31 cellular contexts compared by ENCODE assay signal in the genomic region with DNA sequence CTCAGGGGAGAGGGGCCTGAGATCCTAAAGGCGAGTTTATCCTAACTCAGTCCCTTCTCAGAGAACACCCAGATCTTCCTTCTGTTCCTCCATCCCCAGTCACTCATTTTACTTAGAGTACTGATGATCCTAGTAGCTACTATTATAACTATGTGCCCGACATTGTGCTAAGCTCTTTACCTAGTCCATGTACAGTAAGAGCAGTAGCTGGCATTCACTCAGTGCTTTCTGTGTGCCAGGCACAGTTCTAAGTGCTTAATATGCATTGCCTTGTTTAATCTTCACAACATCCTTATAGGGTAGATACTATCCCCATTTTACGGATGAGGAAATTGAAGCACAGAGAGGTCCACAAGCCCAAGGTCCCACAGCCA. TPM values are rescaled to one million over a fixed set of nuclear protein-coding genes. Genes with fewer than 3 reads are reported as not detected.
"Had no signal": no experiment of that assay in that cellular context is flagged by ENCODE, and none has a peak within 500 bp of the region (broad histone marks: within the 10 kb centered on the region; RNA-seq: fewer than 3 reads in every experiment).

No MANE protein-coding gene starts in this region.

- DNase-seq: activated CD4-positive, alpha-beta T cell treated with anti-CD3 and anti-CD28 coated beads for 48 hours; activated CD4-positive, alpha-beta T cell treated with anti-CD3 and anti-CD28 coated beads, Interleukin-2, amount 50 U/mL, for 48 hours; activated CD8-positive, alpha-beta memory T cell treated with anti-CD3 and anti-CD28 coated beads for 24 hours; activated effector memory CD4-positive, alpha-beta T cell treated with anti-CD3 and anti-CD28 coated beads, Interleukin-2, amount 50 U/mL, for 16 hours; activated naive CD4-positive, alpha-beta T cell treated with anti-CD3 and anti-CD28 coated beads for 36 hours; activated naive CD8-positive, alpha-beta T cell treated with anti-CD3 and anti-CD28 coated beads for 36 hours; adrenal gland; aorta; cortex of kidney; effector memory CD8-positive, alpha-beta T cell; heart right ventricle; left cardiac atrium; left ventricle myocardium superior; mammary epithelial cell; occipital lobe; psoas muscle; stimulated activated naive B cell treated with anti-CD40 and anti-IgM and Interleukin-4, amounts not matched to agents 10 μg/mL and 1 μg/mL and 100 μg/mL, for 72 hours; stomach; T-helper 1 cell; thyroid gland; upper lobe of right lung had no signal

- H3K4me3 Mint-ChIP-seq: activated T-helper 1 cell treated with anti-CD3 and anti-CD28 coated beads, Interleukin-12 subunit alpha, Interleukin-12 subunit beta, Interleukin-2, Interleukin-4 antibody, amounts not matched to agents 30 ng/mL and 10 ng/mL and 1 ng/mL, durations not matched to agents 14 hours and 24 hours and 36 hours had no signal

- H3K36me3 ChIP-seq: adrenal gland, gastroesophageal sphincter, heart right ventricle, stomach, thyroid gland, upper lobe of right lung had no signal

- H3K4me3 ChIP-seq: adrenal gland, smooth muscle cell, thyroid gland, upper lobe of right lung had no signal

- H3K36me3 Mint-ChIP-seq: stimulated activated naive B cell treated with anti-CD40 and anti-IgM and Interleukin-4, amounts not matched to agents 10 μg/mL and 1 μg/mL and 100 μg/mL, for 72 hours had no signal

- H3K79me2 ChIP-seq: parathyroid adenoma had no signal

- H3K9me3 Mint-ChIP-seq: activated naive CD4-positive, alpha-beta T cell treated with anti-CD3 and anti-CD28 coated beads for 36 hours; activated naive CD8-positive, alpha-beta T cell treated with anti-CD3 and anti-CD28 coated beads for 36 hours; activated T-helper 1 cell treated with anti-CD3 and anti-CD28 coated beads, Interleukin-12 subunit alpha, Interleukin-12 subunit beta, Interleukin-2, Interleukin-4 antibody, amounts not matched to agents 30 ng/mL and 10 ng/mL and 1 ng/mL, durations not matched to agents 14 hours and 24 hours and 36 hours; effector memory CD8-positive, alpha-beta T cell had no signal

- H3K9ac ChIP-seq: parathyroid adenoma had no signal

- H3K27me3 ChIP-seq: thyroid gland, upper lobe of right lung had no signal

- FAIRE-seq: endothelial cell of umbilical vein, keratinocyte had no signal

- H2AFZ ChIP-seq: parathyroid adenoma had no signal

- H3K4me1 ChIP-seq: adrenal gland, heart right ventricle, parathyroid adenoma, psoas muscle, upper lobe of right lung had no signal

- H3K9me3 ChIP-seq: adrenal gland, gastroesophageal sphincter, psoas muscle, thyroid gland, upper lobe of right lung had no signal

- H3K27ac Mint-ChIP-seq: activated naive CD4-positive, alpha-beta T cell treated with anti-CD3 and anti-CD28 coated beads for 36 hours; activated naive CD8-positive, alpha-beta T cell treated with anti-CD3 and anti-CD28 coated beads for 36 hours; activated T-helper 1 cell treated with anti-CD3 and anti-CD28 coated beads, Interleukin-12 subunit alpha, Interleukin-12 subunit beta, Interleukin-2, Interleukin-4 antibody, amounts not matched to agents 30 ng/mL and 10 ng/mL and 1 ng/mL, durations not matched to agents 14 hours and 24 hours and 36 hours; brain; effector memory CD8-positive, alpha-beta T cell; stimulated activated naive B cell treated with anti-CD40 and anti-IgM and Interleukin-4, amounts not matched to agents 10 μg/mL and 1 μg/mL and 100 μg/mL, for 72 hours had no signal

- H3K27ac ChIP-seq: adrenal gland, gastroesophageal sphincter, heart right ventricle, parathyroid adenoma, psoas muscle, stomach, thyroid gland, upper lobe of right lung, VCaP had no signal

RNA-seq across cellular contexts. Expression of a gene that starts 58.3 kb away (rescaled TPM):
- total RNA-seq: activated naive CD4-positive, alpha-beta T cell treated with anti-CD3 and anti-CD28 coated beads for 36 hours; activated naive CD8-positive, alpha-beta T cell treated with anti-CD3 and anti-CD28 coated beads for 36 hours; activated T-helper 1 cell treated with anti-CD3 and anti-CD28 coated beads, Interleukin-12 subunit alpha, Interleukin-12 subunit beta, Interleukin-2, Interleukin-4 antibody, amounts not matched to agents 30 ng/mL and 10 ng/mL and 1 ng/mL, durations not matched to agents 14 hours and 24 hours and 36 hours; endothelial cell of umbilical vein; fibroblast of lung; fibroblast of villous mesenchyme; left ventricle myocardium superior; smooth muscle cell had no signal
- polyA plus RNA-seq: aorta, endothelial cell of umbilical vein, keratinocyte, smooth muscle cell had no signal
